Comparison of ENCODE assay signal across 11 cellular contexts in the genomic region with DNA sequence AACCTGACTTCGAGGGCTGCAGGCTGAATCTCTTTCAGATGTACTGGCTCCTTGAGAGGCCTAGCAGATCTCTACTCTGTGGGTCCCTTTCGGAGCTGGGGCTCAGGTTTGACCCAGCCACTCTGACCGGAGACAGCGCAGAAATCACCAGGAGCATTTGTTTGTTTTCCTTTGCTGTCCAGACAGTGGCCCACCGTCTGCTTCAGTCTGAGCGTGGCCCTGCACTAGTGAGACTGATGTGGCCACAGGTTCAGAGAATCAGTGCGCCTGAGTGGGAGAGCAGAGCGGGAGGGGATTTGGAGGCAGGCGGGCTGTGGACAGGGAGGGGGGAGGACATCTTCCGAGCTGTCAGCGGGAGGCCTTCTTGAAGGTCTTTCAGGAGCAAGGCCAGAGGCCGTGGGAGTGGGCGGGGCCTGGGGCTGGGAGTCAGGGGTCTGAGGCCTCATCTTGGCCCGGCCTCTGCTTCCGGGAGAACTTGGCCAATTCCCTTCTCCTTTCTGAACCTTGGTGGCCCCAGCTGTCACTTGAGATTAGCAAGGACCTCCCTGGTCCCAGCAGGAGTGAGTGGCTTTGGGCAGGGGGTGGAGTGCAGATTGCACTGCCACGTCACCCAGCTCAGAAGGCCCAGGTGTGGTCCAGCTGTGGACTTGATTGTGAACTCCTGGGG. TPM values are rescaled to one million over a fixed set of nuclear protein-coding genes. Genes with fewer than 3 reads are reported as not detected.
DNase-seq lines count a peak whose midpoint lies in the region; ATAC-seq, FAIRE-seq and TF ChIP-seq lines count a peak whose summit lies in the region.
"Had no signal": no experiment of that assay in that cellular context is flagged by ENCODE, and none has a peak within 500 bp of the region (broad histone marks: within the 10 kb centered on the region; RNA-seq: fewer than 3 reads in every experiment).

No MANE protein-coding gene starts in this region.

- H3K4me3 ChIP-seq in breast epithelium (peak overlapping the region in 1 of 3 donors; percentile 11), mammary epithelial cell (replicated peaks in 1 of 3; ENCODE audit: insufficient read depth in 1 of 3, low read depth in 2 of 3, low read length in 3 of 3) (no peak overlapping the region), endothelial cell of umbilical vein (replicated peaks in 1 of 3; ENCODE audit: insufficient read depth in 1 of 3, low read depth in 1 of 3, low read length in 3 of 3) (no peak overlapping the region)

- H4K20me1 ChIP-seq in mammary epithelial cell (ENCODE audit: insufficient read depth, low read length) = no peaks in the 10 kb centered on the region
- H4K20me1 ChIP-seq in endothelial cell of umbilical vein (replicated peaks; ENCODE audit: control insufficient read depth, extremely low read depth, insufficient read depth, low read length) = no peaks in the 10 kb centered on the region

- BruUV-seq in mammary epithelial cell (replicated peaks; lab: Mats Ljungman, UMichigan) (no TSS peak), endothelial cell of umbilical vein (replicated peaks; lab: Mats Ljungman, UMichigan) (no TSS peak)

- POLR2A ChIA-PET in endothelial cell of umbilical vein (lab: Charles Lee) = no interaction called here

- WGBS in mammary epithelial cell (ENCODE audit: low coverage, missing lambda C conversion rate) = 82% methylated on average over 8 of the region's 16 CpGs

- no peak for DNase-seq in breast epithelium (ENCODE audit: low spot score in 2 of 2)
- no peak for DNase-seq in mammary epithelial cell
- peak; percentile 51 for DNase-seq in endothelial cell of umbilical vein (ENCODE audit: low read depth, low spot score)
- no peak for DNase-seq in natural killer cell
- DNase-seq in NCI-H2107 treated with DMSO at 0.1 percent for 48 hours (lab: John Stamatoyannopoulos, UW; ENCODE audit: unreplicated experiment) = no peak
- DNase-seq in stimulated activated CD4-positive, alpha-beta T cell treated with anti-CD3 and anti-CD28 coated beads, Interleukin-4, amount 100 ng/mL, for 4 hours = no peak
- DNase-seq in dermis blood vessel endothelial cell = no peak
- DNase-seq: activated CD8-positive, alpha-beta memory T cell treated with anti-CD3 and anti-CD28 coated beads, Interleukin-2, amount 50 U/mL, for 4 hours; AML-193 had no signal

- ATAC-seq in natural killer cell (no peak), HG03457 (IDR thresholded peaks at IDR 0.05; ENCODE audit: unreplicated experiment) (no peak)

- no peaks in the 10 kb centered on the region for H3K9me3 Mint-ChIP-seq in natural killer cell

- H3K4me3 Mint-ChIP-seq in natural killer cell = peak overlapping the region; percentile 94

- H3K4me2 ChIP-seq in mammary epithelial cell (ENCODE audit: insufficient read depth, low read depth, low read length) = no peak overlapping the region
- no peak overlapping the region for H3K4me2 ChIP-seq in endothelial cell of umbilical vein (ENCODE audit: insufficient read depth, low read length)

- dilution Hi-C loops in mammary epithelial cell (cut with HindIII; ENCODE audit: low sequenced_read_pairs) (loop anchor here (5.0 kb wide), 1 partner anchor 52 kb away; no protein-coding TSS in a partner anchor), endothelial cell of umbilical vein (cut with MboI; ENCODE audit: extremely low pct_ligation_motif_present, low sequenced_read_pairs) (no loop called here)

- H2AFZ ChIP-seq in mammary epithelial cell (ENCODE audit: low read depth, low read length) = no peak overlapping the region
- H2AFZ ChIP-seq in endothelial cell of umbilical vein (ENCODE audit: low read depth, low read length) = no peak overlapping the region

- CTCF ChIA-PET in mammary epithelial cell (lab: Charles Lee; ENCODE audit: low non-redundant PET) = no interaction called here
- CTCF ChIA-PET in endothelial cell of umbilical vein (lab: Charles Lee) = interaction anchor here (0.9 to 8.1 kb wide), 2 partner anchors 9 to 49 kb away, joined by 3 to 70 read pairs; no protein-coding TSS in a partner anchor

- no peaks in the 10 kb centered on the region for H3K4me1 ChIP-seq in breast epithelium
- peaks cover 5% of the 10 kb centered on the region for H3K4me1 ChIP-seq in mammary epithelial cell (ENCODE audit: insufficient read depth, low read length)
- H3K4me1 ChIP-seq in endothelial cell of umbilical vein (ENCODE audit: control insufficient read depth, extremely low read depth, insufficient read depth, low read length) = peaks cover 43% of the 10 kb centered on the region

- TF ChIP-seq POLR2A in breast epithelium (IDR thresholded peaks at IDR 0.05) = no peak
- TF ChIP-seq POLR2A in endothelial cell of umbilical vein (IDR thresholded peaks at IDR 0.05; ENCODE audit: low read depth, low read length) = no peak

- in situ Hi-C loops in mammary epithelial cell (cut with MboI; ENCODE audit: low sequenced_read_pairs in 2 of 2) = no loop called here

- intact Hi-C loops in breast epithelium (cut with DNase I; ENCODE audit: low total_unique reads) (no loop called here), mammary epithelial cell (cut with micrococcal nuclease) (no loop called here), endothelial cell of umbilical vein (cut with micrococcal nuclease) (no loop called here), natural killer cell (cut with micrococcal nuclease) (loop anchor here (10.0 kb wide), 1 partner anchor 260 kb away; no protein-coding TSS in a partner anchor)

- no peak for TF ChIP-seq CTCF in breast epithelium (IDR thresholded peaks at IDR 0.05)
- TF ChIP-seq CTCF in mammary epithelial cell (conservative IDR thresholded peaks at IDR 0.05 in 1 of 2, IDR thresholded peaks at IDR 0.05 in 1 of 2; ENCODE audit: extremely low read depth in 1 of 2, insufficient read depth in 1 of 2, low read depth in 1 of 2, low read length in 2 of 2) = no peak
- TF ChIP-seq CTCF in endothelial cell of umbilical vein (IDR thresholded peaks at IDR 0.05; ENCODE audit: extremely low read depth in 1 of 2, insufficient read depth in 1 of 2, low read depth in 1 of 2, low read length in 2 of 2) = no peak
- no peak for TF ChIP-seq CTCF in natural killer cell (IDR thresholded peaks at IDR 0.05)

- peak overlapping the region; percentile 15 to 85 for H3K27ac ChIP-seq in breast epithelium
- H3K27ac ChIP-seq in mammary epithelial cell (ENCODE audit: insufficient read depth, low read depth, low read length) = no peak overlapping the region
- H3K27ac ChIP-seq in endothelial cell of umbilical vein (ENCODE audit: insufficient read depth, low read depth, low read length) = peak overlapping the region; percentile 46

- H3K9ac ChIP-seq in mammary epithelial cell (ENCODE audit: insufficient read depth, low read length) = no peak overlapping the region
- peak overlapping the region; percentile 17 for H3K9ac ChIP-seq in endothelial cell of umbilical vein (replicated peaks; ENCODE audit: extremely low read depth, insufficient read depth, low read length)

- FAIRE-seq in endothelial cell of umbilical vein (lab: Jason Lieb, UNC) = peak; percentile 18

- no peaks in the 10 kb centered on the region for H3K27me3 Mint-ChIP-seq in natural killer cell (ENCODE audit: low read depth in 2 of 2)

- peaks cover 84 to 94% of the 10 kb centered on the region in 2 donors for H3K4me1 Mint-ChIP-seq in natural killer cell

- no peaks in the 10 kb centered on the region for H3K9me3 ChIP-seq in breast epithelium
- no peaks in the 10 kb centered on the region for H3K9me3 ChIP-seq in mammary epithelial cell (replicated peaks; ENCODE audit: insufficient read depth, low read length)
- no peaks in the 10 kb centered on the region for H3K9me3 ChIP-seq in endothelial cell of umbilical vein (replicated peaks; ENCODE audit: control insufficient read depth, insufficient read depth, low read length)

- H3K27me3 ChIP-seq in breast epithelium (no peaks in the 10 kb centered on the region), mammary epithelial cell (ENCODE audit: insufficient read depth, low read length) (peaks cover 3% of the 10 kb centered on the region), endothelial cell of umbilical vein (ENCODE audit: control insufficient read depth in 2 of 2, insufficient read depth in 2 of 2, low read length in 2 of 2) (no peaks in the 10 kb centered on the region)

- H3K79me2 ChIP-seq in mammary epithelial cell (ENCODE audit: insufficient read depth, low read length) (no peaks in the 10 kb centered on the region), endothelial cell of umbilical vein (ENCODE audit: control insufficient read depth, insufficient read depth, low read length) (peaks cover 32% of the 10 kb centered on the region)

- H3K36me3 ChIP-seq in breast epithelium (no peaks in the 10 kb centered on the region), mammary epithelial cell (ENCODE audit: insufficient read depth, low read length) (no peaks in the 10 kb centered on the region), endothelial cell of umbilical vein (ENCODE audit: control insufficient read depth in 2 of 2, extremely low read depth in 1 of 2, insufficient read depth in 2 of 2, low read length in 2 of 2) (peaks cover 0 to under 1% of the 10 kb centered on the region in 2 experiments)

- H3K36me3 Mint-ChIP-seq in natural killer cell = peaks cover 7% of the 10 kb centered on the region

- H3K9me1 ChIP-seq in endothelial cell of umbilical vein (replicated peaks; ENCODE audit: control insufficient read depth, extremely low read depth, insufficient read depth, low read length) = no peaks in the 10 kb centered on the region

- peak overlapping the region; percentile 99 for H3K27ac Mint-ChIP-seq in natural killer cell

RNA-seq across cellular contexts. Expression of a gene that starts 8.1 kb away (rescaled TPM):
- total RNA-seq in breast epithelium = 10 to 100 TPM; 25.0 to 48.8 (median 35.1) TPM
- under 1 TPM; under 0.01 to 0.09 TPM for total RNA-seq in mammary epithelial cell
- polyA plus RNA-seq in mammary epithelial cell = 0.08 TPM
- not detected for polyA minus RNA-seq in mammary epithelial cell
- total RNA-seq in endothelial cell of umbilical vein = 65.9 and 66.0 TPM in 2 replicates
- 53.6 and 65.3 TPM in 2 replicates for polyA plus RNA-seq in endothelial cell of umbilical vein
- 40.5 and 47.6 TPM in 2 replicates for polyA plus RNA-seq in endothelial cell of umbilical vein (2011; cell fraction: cytosol; rRNA removed)
- polyA plus RNA-seq in endothelial cell of umbilical vein (2011; cell fraction: nucleus; rRNA removed) = 19.3 and 20.1 TPM in 2 replicates
- polyA plus RNA-seq in endothelial cell of umbilical vein (2012) = 13.8 and 21.1 TPM in 2 replicates
- 51.1 and 52.4 TPM in 2 replicates for polyA minus RNA-seq in endothelial cell of umbilical vein
- not detected for polyA minus RNA-seq in endothelial cell of umbilical vein (2011; cell fraction: cytosol; rRNA and poly(A)+ RNA removed)
- polyA minus RNA-seq in endothelial cell of umbilical vein (2011; cell fraction: nucleus; rRNA and poly(A)+ RNA removed) = 10.7 and 15.4 TPM in 2 replicates
- total RNA-seq in natural killer cell = 100 to 1,000 TPM; 152 to 173 (median 172) TPM
- total RNA-seq in dermis blood vessel endothelial cell = 81.3 and 98.3 TPM in 2 replicates
- total RNA-seq: OCI-LY7 had no signal

RNA-seq across cellular contexts. Expression of a gene that starts 54.9 kb away (rescaled TPM):
- total RNA-seq in breast epithelium = 100 to 1,000 TPM in 1 of 3 donors, 10 to 100 TPM in 2; 73.9 to 115 (median 96.4) TPM
- 10 to 100 TPM; 57.3 to 64.7 TPM for total RNA-seq in mammary epithelial cell
- polyA plus RNA-seq in mammary epithelial cell = 15.2 TPM
- 73.6 TPM for polyA minus RNA-seq in mammary epithelial cell
- total RNA-seq in endothelial cell of umbilical vein = 41.7 and 48.5 TPM in 2 replicates
- polyA plus RNA-seq in endothelial cell of umbilical vein = 12.7 and 13.6 TPM in 2 replicates
- polyA plus RNA-seq in endothelial cell of umbilical vein (2011; cell fraction: cytosol; rRNA removed) = 14.4 and 16.4 TPM in 2 replicates
- polyA plus RNA-seq in endothelial cell of umbilical vein (2011; cell fraction: nucleus; rRNA removed) = 36.9 and 42.3 TPM in 2 replicates
- 13.9 and 15.2 TPM in 2 replicates for polyA plus RNA-seq in endothelial cell of umbilical vein (2012)
- polyA minus RNA-seq in endothelial cell of umbilical vein = 65.0 and 93.7 TPM in 2 replicates
- polyA minus RNA-seq in endothelial cell of umbilical vein (2011; cell fraction: cytosol; rRNA and poly(A)+ RNA removed) = 23.1 TPM
- 110 and 161 TPM in 2 replicates for polyA minus RNA-seq in endothelial cell of umbilical vein (2011; cell fraction: nucleus; rRNA and poly(A)+ RNA removed)
- 10 to 100 TPM; 66.3 to 94.0 (median 81.7) TPM for total RNA-seq in natural killer cell
- 39.0 and 45.9 TPM in 2 replicates for total RNA-seq in dermis blood vessel endothelial cell

Comparison
In these comparisons a context has a peak if more than half of its experiments do, and no peak if none do; other contexts are left out.
1. RNA of a gene that starts 8.1 kb away (total RNA-seq): 152 to 173 TPM in natural killer cell, 81.3 to 98.3 TPM in dermis blood vessel endothelial cell, 65.9 to 66.0 TPM in endothelial cell of umbilical vein and 25.0 to 48.8 TPM in breast epithelium; under 0.01 to 0.09 TPM in mammary epithelial cell; every median in the first group is over 10 times any median in the second.